21 cellular contexts compared by ENCODE assay signal in the genomic region with DNA sequence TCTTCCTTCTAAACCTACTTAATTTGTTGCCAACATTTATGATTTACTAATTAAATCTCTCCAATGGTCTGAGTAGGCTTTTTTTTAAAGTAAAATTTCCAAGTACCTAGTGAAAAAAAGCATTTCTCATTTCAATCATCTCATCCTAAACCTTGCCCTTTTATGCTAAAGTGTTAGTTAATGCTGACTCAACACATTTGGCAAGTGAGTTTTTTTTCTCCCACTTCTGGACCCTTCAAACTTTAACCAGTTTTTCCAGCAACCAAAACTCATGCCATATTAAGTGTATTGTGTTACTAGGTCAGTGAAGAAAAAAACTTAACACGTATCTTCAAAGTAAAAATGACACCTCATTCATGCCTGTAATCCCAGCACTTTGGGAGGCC.
"Had no signal": no experiment of that assay in that cellular context is flagged by ENCODE, and none has a peak within 500 bp of the region (broad histone marks: within the 10 kb centered on the region; RNA-seq: fewer than 3 reads in every experiment).

No MANE protein-coding gene starts in this region.

- H3K36me3 ChIP-seq: colonic mucosa, transverse colon had no signal

- H3K4me2 ChIP-seq: SK-N-SH had no signal

- H3K9me3 Mint-ChIP-seq: T-cell had no signal

- H3K27ac ChIP-seq: adrenal gland, body of pancreas, colonic mucosa, esophagus squamous epithelium, left lung, transverse colon had no signal

- H3K4me3 ChIP-seq: adrenal gland, body of pancreas, colonic mucosa, esophagus squamous epithelium, left lung, mucosa of descending colon, transverse colon had no signal

- H3K4me3 Mint-ChIP-seq: activated CD8-positive, alpha-beta memory T cell treated with anti-CD3 and anti-CD28 coated beads, Interleukin-2, amount 10 ng/mL, durations not matched to agents 7 days and 5 days had no signal

- H3K27me3 ChIP-seq: adrenal gland, body of pancreas, colonic mucosa, esophagus squamous epithelium, left lung, transverse colon had no signal

- H3K9ac ChIP-seq: SK-N-SH had no signal

- H3K27ac Mint-ChIP-seq: activated CD8-positive, alpha-beta memory T cell treated with anti-CD3 and anti-CD28 coated beads, Interleukin-2, amount 10 ng/mL, durations not matched to agents 7 days and 5 days had no signal

- ATAC-seq: activated CD4-positive, CD25-positive, alpha-beta regulatory T cell treated with anti-CD3 and anti-CD28 coated beads, Interleukin-2, amount 50 U/mL, for 24 hours; activated CD8-positive, alpha-beta memory T cell treated with anti-CD3 and anti-CD28 coated beads, Interleukin-2, amount 10 ng/mL, durations not matched to agents 7 days and 5 days; body of pancreas; left lung; mucosa of descending colon; naive thymus-derived CD4-positive, alpha-beta T cell; T-cell had no signal

- DNase-seq: activated CD4-positive, alpha-beta T cell treated with anti-CD3 and anti-CD28 coated beads, Interleukin-2, amount 50 U/mL, for 4 hours; activated CD8-positive, alpha-beta memory T cell treated with anti-CD3 and anti-CD28 coated beads, Interleukin-2, amount 10 ng/mL, durations not matched to agents 7 days and 5 days; activated gamma-delta T cell; activated T-cell treated with anti-CD3 and anti-CD28 coated beads, Interleukin-2, amount 50 U/mL, for 48 hours; adrenal gland; body of pancreas; caudate nucleus; colonic mucosa; esophagus squamous epithelium; hippocampal formation; left lung; mammary epithelial cell; mucosa of descending colon; naive thymus-derived CD4-positive, alpha-beta T cell; SK-N-SH; stimulated activated CD4-positive, alpha-beta T cell treated with anti-CD3 and anti-CD28 coated beads, Interleukin-2, amount 100 ng/mL, for 48 hours; stimulated activated naive CD4-positive, alpha-beta T cell; T-cell; T-helper 9 cell; transverse colon had no signal

- H3K9me3 ChIP-seq: adrenal gland, body of pancreas, colonic mucosa, esophagus squamous epithelium, left lung, mucosa of descending colon, SK-N-SH, transverse colon had no signal

- H3K27me3 Mint-ChIP-seq: activated CD8-positive, alpha-beta memory T cell treated with anti-CD3 and anti-CD28 coated beads, Interleukin-2, amount 10 ng/mL, durations not matched to agents 7 days and 5 days; T-cell had no signal
